In the genomic region with DNA sequence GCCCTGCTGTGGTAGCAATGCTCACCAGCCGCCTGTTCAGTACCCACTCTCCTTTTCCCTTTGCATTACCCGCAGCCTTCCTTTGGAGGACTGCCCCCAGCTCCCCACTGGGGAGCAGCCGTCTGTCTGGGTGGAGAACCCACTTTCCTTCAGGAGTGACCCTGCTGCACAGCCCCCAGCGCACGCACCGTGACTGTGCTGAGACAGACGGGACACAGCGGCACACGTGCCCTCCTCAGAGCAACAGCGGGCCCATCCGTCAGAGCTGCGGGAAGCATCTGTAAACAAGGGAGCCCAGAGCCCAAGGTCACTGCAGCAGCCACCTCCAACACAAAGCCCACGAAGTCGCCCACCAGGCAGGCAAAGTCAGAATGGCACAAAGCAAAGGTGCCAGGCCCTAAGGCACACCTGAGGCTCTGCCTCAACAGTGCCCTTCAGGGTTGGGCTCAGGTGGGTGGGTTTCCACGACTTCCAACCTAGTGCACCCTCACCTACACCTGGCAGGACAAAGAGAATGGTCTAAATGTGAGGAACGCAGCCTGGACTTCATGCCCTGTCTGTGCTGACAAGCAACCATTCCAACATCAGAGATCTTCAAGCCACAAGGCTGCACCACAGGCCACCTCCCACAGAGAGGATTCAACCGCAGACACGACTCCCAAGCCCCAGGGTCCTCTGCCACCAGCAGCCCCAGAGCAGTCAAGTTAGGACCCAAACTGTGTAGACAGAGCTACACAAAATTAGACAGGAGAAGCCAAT, we compare ENCODE assay signal across 1 cellular context.
A peak's percentile ranks its signal among the peaks of the same experiment; 100 is the strongest.
TF ChIP-seq lines count a peak whose summit lies in the region.

No MANE protein-coding gene starts in this region.

TF ChIP-seq in HepG2, 621 proteins besides CTCF, POLR2A, EP300 and RAD21 (continues in another document):
- TF ChIP-seq NONO (IDR thresholded peaks at IDR 0.05) (no peak), NONO (CRISPR knock-in tag; conservative IDR thresholded peaks at IDR 0.05) (peak; percentile 76), ZNF230 (CRISPR knock-in tag; IDR thresholded peaks at IDR 0.05) (no peak), TBP (CRISPR knock-in tag; IDR thresholded peaks at IDR 0.05) (no peak), ZNF383 (CRISPR knock-in tag; IDR thresholded peaks at IDR 0.05; ENCODE audit: borderline replicate concordance) (no peak), SP1 (IDR thresholded peaks at IDR 0.05) (no peak), SP1 (CRISPR knock-in tag; IDR thresholded peaks at IDR 0.05) (no peak; the same call in 1 of the 2 replicates), SOX6 (IDR thresholded peaks at IDR 0.05) (no peak), SOX6 (CRISPR knock-in tag; IDR thresholded peaks at IDR 0.05) (peak; percentile 86), ZNF44 (CRISPR knock-in tag; IDR thresholded peaks at IDR 0.05) (no peak), NFE2L2 (IDR thresholded peaks at IDR 0.05; ENCODE audit: low read length) (no peak), TCF7L2 (IDR thresholded peaks at IDR 0.05; ENCODE audit: low read depth, low read length) (no peak), ZBTB21 (CRISPR knock-in tag; IDR thresholded peaks at IDR 0.05) (no peak), ZNF713 (CRISPR knock-in tag; IDR thresholded peaks at IDR 0.05) (no peak), ZNF562 (CRISPR knock-in tag; IDR thresholded peaks at IDR 0.05; ENCODE audit: borderline replicate concordance) (no peak), STAT5B (CRISPR knock-in tag; IDR thresholded peaks at IDR 0.05) (0 out of 2 replicates have a peak, but pooled peaks have one; percentile 72), ZFP91 (CRISPR knock-in tag; IDR thresholded peaks at IDR 0.05; ENCODE audit: borderline replicate concordance) (no peak; the same call in 1 of the 2 replicates), ZFP37 (CRISPR knock-in tag; IDR thresholded peaks at IDR 0.05; ENCODE audit: borderline replicate concordance) (no peak), THYN1 (CRISPR knock-in tag; IDR thresholded peaks at IDR 0.05; ENCODE audit: borderline replicate concordance, low read depth) (no peak), RXRA (CRISPR knock-in tag; IDR thresholded peaks at IDR 0.05) (peak; percentile 53; the same call in 1 of the 2 replicates), ZNF792 (CRISPR knock-in tag; IDR thresholded peaks at IDR 0.05) (peak; percentile 23; the same call in 1 of the 2 replicates), SRF (IDR thresholded peaks at IDR 0.05; ENCODE audit: low read depth, low read length) (no peak), ZFP41 (CRISPR knock-in tag; IDR thresholded peaks at IDR 0.05; ENCODE audit: borderline replicate concordance) (no peak), ZBTB38 (CRISPR knock-in tag; IDR thresholded peaks at IDR 0.05) (peak; percentile 99), ZNF607 (CRISPR knock-in tag; IDR thresholded peaks at IDR 0.05; ENCODE audit: borderline replicate concordance) (peak; percentile 95), SRY (CRISPR knock-in tag; IDR thresholded peaks at IDR 0.05) (peak; percentile 88), ZSCAN20 (CRISPR knock-in tag; IDR thresholded peaks at IDR 0.05; ENCODE audit: borderline replicate concordance) (no peak), KAT7 (CRISPR knock-in tag; IDR thresholded peaks at IDR 0.05; ENCODE audit: borderline replicate concordance) (0 out of 2 replicates have a peak, but pooled peaks have one; percentile 68), PTBP1 (IDR thresholded peaks at IDR 0.05; ENCODE audit: low read depth, low read length, poor library complexity, severe bottlenecking) (no peak), PBX2 (CRISPR knock-in tag; IDR thresholded peaks at IDR 0.05) (no peak), GATAD2A (CRISPR knock-in tag; IDR thresholded peaks at IDR 0.05) (peak; percentile 87), FOSL2 (CRISPR knock-in tag; IDR thresholded peaks at IDR 0.05) (peak; percentile 33; the same call in 1 of the 2 replicates), ZIK1 (CRISPR knock-in tag; IDR thresholded peaks at IDR 0.05; ENCODE audit: borderline replicate concordance, low read depth) (no peak), IRF9 (CRISPR knock-in tag; IDR thresholded peaks at IDR 0.05; ENCODE audit: borderline replicate concordance) (0 out of 2 replicates have a peak, but pooled peaks have one; percentile 33), KLF13 (CRISPR knock-in tag; IDR thresholded peaks at IDR 0.05) (no peak; the same call in 1 of the 2 replicates), ZNF317 (CRISPR knock-in tag; IDR thresholded peaks at IDR 0.05) (no peak), U2AF2 (IDR thresholded peaks at IDR 0.05; ENCODE audit: low read depth, low read length) (no peak; the same call in 1 of the 2 replicates), TBX3 (IDR thresholded peaks at IDR 0.05; ENCODE audit: borderline replicate concordance) (no peak), ZNF761 (CRISPR knock-in tag; conservative IDR thresholded peaks at IDR 0.05) (0 out of 2 replicates have a peak, but pooled peaks have one; percentile 67), HNRNPK (IDR thresholded peaks at IDR 0.05; ENCODE audit: low read depth, low read length, poor library complexity, severe bottlenecking) (no peak), ZNF652 (CRISPR knock-in tag; IDR thresholded peaks at IDR 0.05; ENCODE audit: borderline replicate concordance, low read depth) (no peak), ZNF260 (CRISPR knock-in tag; IDR thresholded peaks at IDR 0.05; ENCODE audit: borderline replicate concordance, low read depth) (no peak), ELK4 (CRISPR knock-in tag; IDR thresholded peaks at IDR 0.05; ENCODE audit: borderline replicate concordance) (no peak)
- TF ChIP-seq, protein P1, sequence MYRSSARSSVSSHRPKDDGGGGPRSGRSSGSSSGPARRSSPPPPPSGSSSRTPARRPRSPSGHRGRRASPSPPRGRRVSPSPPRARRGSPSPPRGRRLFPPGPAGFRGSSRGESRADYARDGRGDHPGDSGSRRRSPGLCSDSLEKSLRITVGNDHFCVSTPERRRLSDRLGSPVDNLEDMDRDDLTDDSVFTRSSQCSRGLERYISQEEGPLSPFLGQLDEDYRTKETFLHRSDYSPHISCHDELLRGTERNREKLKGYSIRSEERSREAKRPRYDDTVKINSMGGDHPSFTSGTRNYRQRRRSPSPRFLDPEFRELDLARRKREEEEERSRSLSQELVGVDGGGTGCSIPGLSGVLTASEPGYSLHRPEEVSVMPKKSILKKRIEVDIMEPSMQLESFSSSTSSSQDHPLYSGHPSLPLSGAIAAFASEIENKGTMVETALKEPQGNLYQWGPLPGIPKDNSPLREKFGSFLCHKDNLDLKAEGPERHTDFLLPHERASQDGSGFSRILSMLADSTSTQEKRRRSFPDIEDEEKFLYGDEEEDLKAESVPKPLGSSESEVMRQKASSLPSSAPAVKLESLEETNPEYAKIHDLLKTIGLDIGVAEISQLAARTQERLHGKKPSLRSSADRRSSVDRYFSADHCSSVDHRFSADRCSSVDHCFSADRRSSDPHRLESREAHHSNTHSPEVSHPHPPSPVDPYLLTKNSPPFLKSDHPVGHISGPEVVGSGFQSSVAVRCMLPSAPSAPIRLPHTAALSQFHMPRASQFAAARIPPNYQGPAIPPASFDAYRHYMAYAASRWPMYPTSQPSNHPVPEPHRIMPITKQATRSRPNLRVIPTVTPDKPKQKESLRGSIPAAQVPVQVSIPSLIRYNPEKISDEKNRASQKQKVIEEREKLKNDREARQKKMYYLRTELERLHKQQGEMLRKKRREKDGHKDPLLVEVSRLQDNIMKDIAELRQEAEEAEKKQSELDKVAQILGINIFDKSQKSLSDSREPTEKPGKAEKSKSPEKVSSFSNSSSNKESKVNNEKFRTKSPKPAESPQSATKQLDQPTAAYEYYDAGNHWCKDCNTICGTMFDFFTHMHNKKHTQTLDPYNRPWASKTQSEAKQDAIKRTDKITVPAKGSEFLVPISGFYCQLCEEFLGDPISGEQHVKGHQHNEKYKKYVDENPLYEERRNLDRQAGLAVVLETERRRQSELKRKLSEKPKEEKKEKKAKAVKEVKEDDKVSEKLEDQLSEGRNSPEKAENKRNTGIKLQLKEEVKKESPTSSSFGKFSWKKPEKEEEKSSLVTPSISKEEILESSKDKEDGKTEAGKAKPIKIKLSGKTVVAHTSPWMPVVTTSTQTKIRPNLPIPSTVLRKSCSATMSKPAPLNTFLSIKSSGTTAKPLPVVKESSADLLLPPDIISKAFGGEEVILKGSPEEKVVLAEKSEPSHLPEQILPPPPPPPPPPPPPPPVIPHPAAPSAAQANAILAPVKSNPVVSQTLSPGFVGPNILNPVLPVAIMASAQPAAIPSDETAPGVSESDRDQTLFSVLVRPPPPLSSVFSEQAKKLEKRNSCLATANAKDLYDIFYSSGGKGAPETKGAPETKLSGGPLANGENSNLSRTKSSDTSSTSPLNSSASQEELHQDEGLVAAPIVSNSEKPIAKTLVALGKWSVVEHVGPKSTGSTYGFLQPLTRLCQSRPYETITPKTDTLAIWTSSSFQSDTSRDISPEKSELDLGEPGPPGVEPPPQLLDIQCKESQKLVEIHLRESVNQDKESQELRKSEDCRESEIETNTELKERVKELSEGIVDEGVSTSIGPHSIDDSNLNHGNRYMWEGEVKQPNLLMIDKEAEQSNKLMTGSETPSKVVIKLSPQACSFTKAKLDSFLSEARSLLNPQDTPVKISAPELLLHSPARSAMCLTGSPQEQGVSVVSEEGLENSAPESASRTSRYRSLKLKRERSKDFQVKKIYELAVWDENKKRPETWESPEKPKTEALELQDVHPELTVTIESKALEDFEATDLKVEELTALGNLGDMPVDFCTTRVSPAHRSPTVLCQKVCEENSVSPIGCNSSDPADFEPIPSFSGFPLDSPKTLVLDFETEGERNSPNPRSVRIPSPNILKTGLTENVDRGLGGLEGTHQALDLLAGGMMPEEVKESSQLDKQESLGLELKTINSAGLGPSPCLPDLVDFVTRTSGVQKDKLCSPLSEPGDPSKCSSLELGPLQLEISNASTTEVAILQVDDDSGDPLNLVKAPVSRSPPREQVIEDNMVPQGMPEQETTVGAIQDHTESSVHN (CRISPR knock-in tag; IDR thresholded peaks at IDR 0.05), result no peak
- TF ChIP-seq, protein P2, sequence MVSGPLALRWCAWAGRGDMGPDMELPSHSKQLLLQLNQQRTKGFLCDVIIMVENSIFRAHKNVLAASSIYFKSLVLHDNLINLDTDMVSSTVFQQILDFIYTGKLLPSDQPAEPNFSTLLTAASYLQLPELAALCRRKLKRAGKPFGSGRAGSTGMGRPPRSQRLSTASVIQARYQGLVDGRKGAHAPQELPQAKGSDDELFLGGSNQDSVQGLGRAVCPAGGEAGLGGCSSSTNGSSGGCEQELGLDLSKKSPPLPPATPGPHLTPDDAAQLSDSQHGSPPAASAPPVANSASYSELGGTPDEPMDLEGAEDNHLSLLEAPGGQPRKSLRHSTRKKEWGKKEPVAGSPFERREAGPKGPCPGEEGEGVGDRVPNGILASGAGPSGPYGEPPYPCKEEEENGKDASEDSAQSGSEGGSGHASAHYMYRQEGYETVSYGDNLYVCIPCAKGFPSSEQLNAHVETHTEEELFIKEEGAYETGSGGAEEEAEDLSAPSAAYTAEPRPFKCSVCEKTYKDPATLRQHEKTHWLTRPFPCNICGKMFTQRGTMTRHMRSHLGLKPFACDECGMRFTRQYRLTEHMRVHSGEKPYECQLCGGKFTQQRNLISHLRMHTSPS (CRISPR knock-in tag; IDR thresholded peaks at IDR 0.05; ENCODE audit: low read depth), result peak; percentile 96
- TF ChIP-seq, protein P3, sequence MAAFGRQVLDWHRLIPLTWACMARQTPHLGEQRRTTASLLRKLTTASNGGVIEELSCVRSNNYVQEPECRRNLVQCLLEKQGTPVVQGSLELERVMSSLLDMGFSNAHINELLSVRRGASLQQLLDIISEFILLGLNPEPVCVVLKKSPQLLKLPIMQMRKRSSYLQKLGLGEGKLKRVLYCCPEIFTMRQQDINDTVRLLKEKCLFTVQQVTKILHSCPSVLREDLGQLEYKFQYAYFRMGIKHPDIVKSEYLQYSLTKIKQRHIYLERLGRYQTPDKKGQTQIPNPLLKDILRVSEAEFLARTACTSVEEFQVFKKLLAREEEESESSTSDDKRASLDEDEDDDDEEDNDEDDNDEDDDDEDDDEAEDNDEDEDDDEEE (CRISPR knock-in tag; IDR thresholded peaks at IDR 0.05), result no peak
- TF ChIP-seq, protein P4, sequence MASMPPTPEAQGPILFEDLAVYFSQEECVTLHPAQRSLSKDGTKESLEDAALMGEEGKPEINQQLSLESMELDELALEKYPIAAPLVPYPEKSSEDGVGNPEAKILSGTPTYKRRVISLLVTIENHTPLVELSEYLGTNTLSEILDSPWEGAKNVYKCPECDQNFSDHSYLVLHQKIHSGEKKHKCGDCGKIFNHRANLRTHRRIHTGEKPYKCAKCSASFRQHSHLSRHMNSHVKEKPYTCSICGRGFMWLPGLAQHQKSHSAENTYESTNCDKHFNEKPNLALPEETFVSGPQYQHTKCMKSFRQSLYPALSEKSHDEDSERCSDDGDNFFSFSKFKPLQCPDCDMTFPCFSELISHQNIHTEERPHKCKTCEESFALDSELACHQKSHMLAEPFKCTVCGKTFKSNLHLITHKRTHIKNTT (CRISPR knock-in tag; IDR thresholded peaks at IDR 0.05), result no peak
